9 cellular contexts compared by ENCODE assay signal in the genomic region with DNA sequence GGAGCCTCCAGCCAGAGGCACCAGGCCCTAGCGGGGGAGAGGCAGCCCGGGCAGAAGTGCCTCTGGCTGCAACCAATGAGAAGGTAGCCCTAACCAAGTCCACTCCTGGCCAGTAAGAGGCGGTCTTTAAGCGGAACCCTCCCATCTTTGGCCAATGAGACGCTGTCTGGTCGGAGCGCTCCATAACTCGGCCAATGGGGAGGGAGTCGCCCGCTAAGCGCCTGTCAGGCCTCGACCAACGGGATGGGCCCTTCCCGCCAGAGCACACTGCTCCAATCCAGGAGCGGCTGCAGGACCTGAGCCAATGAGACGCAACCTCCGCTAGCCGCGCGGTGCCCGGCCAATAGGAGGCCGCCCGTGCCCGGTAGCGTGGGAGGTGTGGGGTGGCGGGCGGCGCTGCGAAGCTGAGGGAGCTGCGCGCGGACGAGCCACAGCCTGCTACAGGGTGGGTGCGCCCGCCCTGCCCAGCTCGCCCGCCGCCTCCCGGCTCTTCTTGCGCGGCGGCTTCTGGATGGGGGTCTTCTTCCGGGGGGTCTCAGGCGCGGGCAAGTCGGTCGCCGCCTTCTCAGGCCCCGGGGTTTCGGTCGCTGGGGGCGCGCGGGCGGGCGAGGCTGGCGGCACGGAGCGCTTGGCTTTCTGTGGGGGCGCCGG. TPM values are rescaled to one million over a fixed set of nuclear protein-coding genes. Genes with fewer than 3 reads are reported as not detected.
DNase-seq lines count a peak whose midpoint lies in the region; ATAC-seq and TF ChIP-seq lines count a peak whose summit lies in the region.
"Had no signal": no experiment of that assay in that cellular context is flagged by ENCODE, and none has a peak within 500 bp of the region (broad histone marks: within the 10 kb centered on the region; RNA-seq: fewer than 3 reads in every experiment).

No MANE protein-coding gene starts in this region.

- intact Hi-C loops in naive thymus-derived CD4-positive, alpha-beta T cell (cut with micrococcal nuclease), result no loop called here

- WGBS in endodermal cell (ENCODE audit: insufficient coverage in 1 of 2, insufficient read length in 1 of 2), 2 experiments, result 96 to 97% methylated on average over 46 to 61 of the region's 61 CpGs

- peaks cover 0 to 9% (median 0%) of the 10 kb centered on the region in 11 experiments; a peak in 3 of 22 replicates for H3K9me3 ChIP-seq in BLaER1 treated with 17β-estradiol and CSF1 and Interleukin-3, amounts not matched to agents 10 nM and 100 nM (replicated peaks in 1 of 11)
- H3K9me3 ChIP-seq in HUES48 (ENCODE audit: control insufficient read depth, insufficient read depth, low read length), result no peaks in the 10 kb centered on the region
- no peaks in the 10 kb centered on the region for H3K9me3 ChIP-seq in endodermal cell (ENCODE audit: control insufficient read depth, low read length)
- no peaks in the 10 kb centered on the region for H3K9me3 ChIP-seq in naive thymus-derived CD4-positive, alpha-beta T cell (ENCODE audit: control insufficient read depth in 2 of 3, low read length in 3 of 3)

- peaks cover 9% of the 10 kb centered on the region for H3K27me3 Mint-ChIP-seq in endodermal cell (ENCODE audit: insufficient read depth)
- peaks cover 11 to 42% (median 15%) of the 10 kb centered on the region in 5 donors for H3K27me3 Mint-ChIP-seq in naive thymus-derived CD4-positive, alpha-beta T cell

- peaks cover 55 to 65% (median 59%) of the 10 kb centered on the region in 11 experiments for H3K27me3 ChIP-seq in BLaER1 treated with 17β-estradiol and CSF1 and Interleukin-3, amounts not matched to agents 10 nM and 100 nM
- H3K27me3 ChIP-seq in HUES48 (ENCODE audit: control insufficient read depth, insufficient read depth, low read length) (peaks cover 47% of the 10 kb centered on the region), endodermal cell (ENCODE audit: control insufficient read depth, insufficient read depth, low read length, poor library complexity, severe bottlenecking) (peaks cover 8% of the 10 kb centered on the region)
- H3K27me3 ChIP-seq in naive thymus-derived CD4-positive, alpha-beta T cell (ENCODE audit: control insufficient read depth in 2 of 2, insufficient read depth in 2 of 2, low read length in 2 of 2), result peaks cover 0 to 6% of the 10 kb centered on the region in 2 donors

- no peak overlapping the region for H3K27ac ChIP-seq in BLaER1 treated with 17β-estradiol and CSF1 and Interleukin-3, amounts not matched to agents 10 nM and 100 nM
- H3K27ac ChIP-seq in HUES48 (ENCODE audit: low read depth, low read length), result no peak overlapping the region
- H3K27ac ChIP-seq in endodermal cell (ENCODE audit: low read depth, low read length), result no peak overlapping the region
- no peak overlapping the region for H3K27ac ChIP-seq in naive thymus-derived CD4-positive, alpha-beta T cell (ENCODE audit: low read depth, low read length)

- H3K9ac ChIP-seq in BLaER1 treated with 17β-estradiol and CSF1 and Interleukin-3, amounts not matched to agents 10 nM and 100 nM, result no peak overlapping the region
- H3K9ac ChIP-seq in HUES48 (ENCODE audit: low read depth, low read length), result no peak overlapping the region
- no peak overlapping the region for H3K9ac ChIP-seq in endodermal cell (ENCODE audit: extremely low read depth, low read length, poor library complexity, severe bottlenecking)

- H3K4me3 ChIP-seq in BLaER1 treated with 17β-estradiol and CSF1 and Interleukin-3, amounts not matched to agents 10 nM and 100 nM, result 0 out of 20 replicates have a peak overlapping the region, but pooled peaks of 1 of the 10 experiments have one; percentile 41
- H3K4me3 ChIP-seq in HUES48 (ENCODE audit: low read depth, low read length), result peak overlapping the region; percentile 41; the same call in 1 of the 2 replicates
- no peak overlapping the region for H3K4me3 ChIP-seq in endodermal cell (ENCODE audit: low read length)
- H3K4me3 ChIP-seq in naive thymus-derived CD4-positive, alpha-beta T cell (ENCODE audit: low read length), result no peak overlapping the region

- H3K27ac Mint-ChIP-seq in endodermal cell, result no peak overlapping the region
- H3K27ac Mint-ChIP-seq in naive thymus-derived CD4-positive, alpha-beta T cell, result no peak overlapping the region

- peaks cover 38 to 65% (median 62%) of the 10 kb centered on the region in 10 experiments for H3K4me1 ChIP-seq in BLaER1 treated with 17β-estradiol and CSF1 and Interleukin-3, amounts not matched to agents 10 nM and 100 nM
- peaks cover 3% of the 10 kb centered on the region; the same call in 1 of the 2 replicates for H3K4me1 ChIP-seq in HUES48 (ENCODE audit: control insufficient read depth, insufficient read depth, low read length)
- H3K4me1 ChIP-seq in endodermal cell (ENCODE audit: control insufficient read depth, insufficient read depth, low read length), result no peaks in the 10 kb centered on the region
- H3K4me1 ChIP-seq in naive thymus-derived CD4-positive, alpha-beta T cell (ENCODE audit: control insufficient read depth in 2 of 2, insufficient read depth in 2 of 2, low read length in 2 of 2), result peaks cover 9 to 10% of the 10 kb centered on the region in 2 donors

- CTCF ChIA-PET in naive thymus-derived CD4-positive, alpha-beta T cell (lab: Charles Lee), result no interaction called here

- H4K20me1 ChIP-seq in BLaER1 treated with 17β-estradiol and CSF1 and Interleukin-3, amounts not matched to agents 10 nM and 100 nM, result peaks cover 0 to 17% (median 2%) of the 10 kb centered on the region in 11 experiments; a peak in 12 of 22 replicates

- no peak for TF ChIP-seq CTCF in endodermal cell (conservative IDR thresholded peaks at IDR 0.05)
- TF ChIP-seq CTCF in GM13977 (IDR thresholded peaks at IDR 0.05; ENCODE audit: extremely low read depth, insufficient read depth, missing control alignments), result no peak

- no peaks in the 10 kb centered on the region for H3K9me3 Mint-ChIP-seq in endodermal cell
- H3K9me3 Mint-ChIP-seq in naive thymus-derived CD4-positive, alpha-beta T cell, result peaks cover 0 to 2% (median 0%) of the 10 kb centered on the region in 11 donors

- in situ Hi-C loops in GM13977 (cut with MboI; ENCODE audit: low pct_unique_long_range_greater_than_20kb, low sequenced_read_pairs, unreplicated experiment), result no loop called here

- H3K4me2 ChIP-seq in BLaER1 treated with 17β-estradiol and CSF1 and Interleukin-3, amounts not matched to agents 10 nM and 100 nM, result peak overlapping the region in 10 of 11 experiments; percentile 58 to 97 (median 93); a peak in 18 of 22 replicates

- no peak for ATAC-seq in naive thymus-derived CD4-positive, alpha-beta T cell

- H3K4me3 Mint-ChIP-seq in endodermal cell, result no peak overlapping the region
- H3K4me3 Mint-ChIP-seq in naive thymus-derived CD4-positive, alpha-beta T cell, result peak overlapping the region in 9 of 10 donors; percentile 10 to 75 (median 57)

- POLR2A ChIA-PET in naive thymus-derived CD4-positive, alpha-beta T cell (lab: Charles Lee), result no interaction called here

- peaks cover 7% of the 10 kb centered on the region for H3K4me1 Mint-ChIP-seq in endodermal cell
- H3K4me1 Mint-ChIP-seq in naive thymus-derived CD4-positive, alpha-beta T cell, result peaks cover 6 to 17% (median 12%) of the 10 kb centered on the region in 7 donors

- no peaks in the 10 kb centered on the region for H3K36me3 ChIP-seq in BLaER1 treated with 17β-estradiol and CSF1 and Interleukin-3, amounts not matched to agents 10 nM and 100 nM
- H3K36me3 ChIP-seq in HUES48 (ENCODE audit: control insufficient read depth, insufficient read depth, low read length), result no peaks in the 10 kb centered on the region; the same call in 1 of the 2 replicates
- peaks cover 30% of the 10 kb centered on the region for H3K36me3 ChIP-seq in endodermal cell (ENCODE audit: control insufficient read depth, insufficient read depth, low read length)
- no peaks in the 10 kb centered on the region for H3K36me3 ChIP-seq in naive thymus-derived CD4-positive, alpha-beta T cell (ENCODE audit: control insufficient read depth in 2 of 3, insufficient read depth in 3 of 3, low read length in 3 of 3)

- DNase-seq in endodermal cell (peak; percentile 92), cortex of kidney (lab: John Stamatoyannopoulos, UW) (no peak), GM13977 (ENCODE audit: low spot score) (no peak), AML-193 (lab: John Stamatoyannopoulos, UW) (no peak), NCI-H345 treated with DMSO at 0.1 percent for 48 hours (lab: John Stamatoyannopoulos, UW; ENCODE audit: unreplicated experiment) (no peak)
- no peak for DNase-seq in naive thymus-derived CD4-positive, alpha-beta T cell
- DNase-seq: NCI-H524 treated with DMSO at 0.1 percent for 48 hours had no signal

- peaks cover 23% of the 10 kb centered on the region for H3K36me3 Mint-ChIP-seq in endodermal cell (ENCODE audit: low read depth)
- H3K36me3 Mint-ChIP-seq in naive thymus-derived CD4-positive, alpha-beta T cell, result peaks cover 0 to 4% (median 0%) of the 10 kb centered on the region in 5 donors

RNA-seq across cellular contexts. Expression of gene SCARF2, which starts 12.6 kb away (rescaled TPM):
- total RNA-seq in endodermal cell, result 10 to 100 TPM; 19.8 to 20.3 TPM
- 11.9 TPM for polyA plus RNA-seq in endodermal cell (2013, experiment 1 of 2)
- 12.5 TPM for polyA plus RNA-seq in endodermal cell (2013, experiment 2 of 2)
- total RNA-seq in naive thymus-derived CD4-positive, alpha-beta T cell, result 1 to 10 TPM in 4 of 5 experiments, under 1 TPM in 1; 0.70 to 2.6 (median 2.2) TPM
- under 1 TPM; 0.21 to 0.35 TPM for polyA plus RNA-seq in naive thymus-derived CD4-positive, alpha-beta T cell

RNA-seq across cellular contexts. Expression of gene ZNF74, which starts 31.1 kb away (rescaled TPM):
- total RNA-seq in endodermal cell, result 10 to 100 TPM; 36.9 to 41.7 TPM
- polyA plus RNA-seq in endodermal cell (2013, experiment 1 of 2), result 31.7 TPM
- polyA plus RNA-seq in endodermal cell (2013, experiment 2 of 2), result 28.7 TPM
- 10 to 100 TPM in 3 of 5 experiments, 1 to 10 TPM in 2; 6.1 to 18.2 (median 12.9) TPM for total RNA-seq in naive thymus-derived CD4-positive, alpha-beta T cell
- 10 to 100 TPM in 1 of 2 donors, 1 to 10 TPM in 1; 5.3 to 14.0 TPM for polyA plus RNA-seq in naive thymus-derived CD4-positive, alpha-beta T cell

Comparison
In these comparisons a context has a peak if more than half of its experiments do, and no peak if none do; other contexts are left out.
1. RNA of gene SCARF2, which starts 12.6 kb away (total RNA-seq): 19.8 to 20.3 TPM in endodermal cell; 0.70 to 2.6 TPM in naive thymus-derived CD4-positive, alpha-beta T cell; every median in the first group is over 4 times any median in the second.